In the genomic region with DNA sequence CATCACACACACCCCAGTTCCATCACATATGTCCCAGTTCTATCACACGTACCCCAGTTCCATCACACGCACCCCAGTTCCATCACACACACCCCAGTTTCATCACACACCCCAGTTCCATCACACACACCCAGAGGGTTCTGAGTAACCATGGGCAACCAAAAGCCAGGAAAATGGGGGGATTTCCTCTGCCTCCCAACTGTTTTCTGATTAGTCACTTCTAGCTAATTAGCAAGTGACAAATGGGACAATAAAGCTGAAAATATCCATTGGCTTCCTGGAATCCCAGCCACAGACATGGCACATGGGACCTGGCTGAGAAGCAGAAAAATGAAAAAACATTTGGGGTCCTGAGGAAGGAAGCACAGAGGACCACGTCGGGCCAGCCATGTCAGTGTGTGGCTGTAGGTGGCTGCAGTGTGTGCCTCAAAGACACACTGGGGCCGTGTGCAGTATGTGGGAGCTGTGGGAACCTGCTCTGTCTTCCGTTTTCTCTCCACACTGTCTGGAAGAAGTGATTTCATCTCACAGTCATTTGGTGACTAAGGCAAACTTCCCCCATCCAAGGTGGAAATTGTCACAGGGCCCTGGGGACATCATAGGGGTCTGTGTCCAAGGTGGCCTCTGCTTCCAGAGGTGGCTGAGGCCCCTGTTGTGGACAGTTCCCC, we compare ENCODE assay signal across 11 cellular contexts.
A peak's percentile ranks its signal among the peaks of the same experiment; 100 is the strongest.
DNase-seq lines count a peak whose midpoint lies in the region; ATAC-seq and TF ChIP-seq lines count a peak whose summit lies in the region.
"Had no signal": no experiment of that assay in that cellular context is flagged by ENCODE, and none has a peak within 500 bp of the region (broad histone marks: within the 10 kb centered on the region; RNA-seq: fewer than 3 reads in every experiment).

No MANE protein-coding gene starts in this region.

- ATAC-seq in HG03280 (IDR thresholded peaks at IDR 0.05; ENCODE audit: unreplicated experiment): no peak

- no peak overlapping the region for H3K4me3 Mint-ChIP-seq in chondrocyte (ENCODE audit: unreplicated experiment)
- H3K4me3 Mint-ChIP-seq: naive B cell had no signal

- POLR2A ChIA-PET in GM10248 (lab: Yijun Ruan, JAX): no interaction called here

- peaks cover 47 to 54% of the 10 kb centered on the region in 2 experiments for H3K4me1 ChIP-seq in neutrophil (ENCODE audit: control insufficient read depth in 1 of 2, insufficient read depth in 1 of 2, low read depth in 1 of 2, low read length in 1 of 2)

- peak overlapping the region; percentile 64 for H3K27ac ChIP-seq in neutrophil
- H3K27ac ChIP-seq: thoracic aorta had no signal

- H3K9me3 Mint-ChIP-seq in chondrocyte (ENCODE audit: low read depth): no peaks in the 10 kb centered on the region

- no peaks in the 10 kb centered on the region for H3K27me3 Mint-ChIP-seq in chondrocyte (ENCODE audit: low read depth)
- H3K27me3 Mint-ChIP-seq: naive B cell had no signal

- CTCF ChIA-PET in GM10248 (lab: Yijun Ruan, JAX): no interaction called here

- H3K4me1 Mint-ChIP-seq in chondrocyte (ENCODE audit: low read depth): peaks cover 39% of the 10 kb centered on the region

- H3K27me3 ChIP-seq in neutrophil: no peaks in the 10 kb centered on the region

- TF ChIP-seq CTCF in GM10248 (IDR thresholded peaks at IDR 0.05; ENCODE audit: control extremely low read depth, extremely low read depth, low read depth, missing control alignments) (no peak), NB4 (IDR thresholded peaks at IDR 0.05; ENCODE audit: low read depth, low read length) (no peak), chondrocyte (IDR thresholded peaks at IDR 0.05) (no peak), neutrophil (IDR thresholded peaks at IDR 0.05) (no peak)

- no peaks in the 10 kb centered on the region for H3K9me3 ChIP-seq in neutrophil
- H3K9me3 ChIP-seq: thoracic aorta had no signal

- TF ChIP-seq POLR2A in NB4 (IDR thresholded peaks at IDR 0.05; ENCODE audit: extremely low read depth, insufficient read length): no peak

- DNase-seq in GM10248 (ENCODE audit: extremely low spot score) (peak; percentile 71), NB4 (ENCODE audit: low read depth) (peak; percentile 49), chondrocyte (ENCODE audit: low spot score) (no peak), iPS-NIHi7 (ENCODE audit: extremely low spot score) (no peak), pons (ENCODE audit: low spot score) (no peak)
- no peak for DNase-seq in central memory CD4-positive, alpha-beta T cell
- DNase-seq: naive B cell, NCI-H69 had no signal

- H3K36me3 Mint-ChIP-seq in chondrocyte (ENCODE audit: low read depth): no peaks in the 10 kb centered on the region

- H3K36me3 ChIP-seq in neutrophil: peaks cover 8% of the 10 kb centered on the region
- H3K36me3 ChIP-seq: thoracic aorta had no signal

- H3K4me3 ChIP-seq in NB4 (ENCODE audit: low read depth, low read length): no peak overlapping the region
- H3K4me3 ChIP-seq in neutrophil (ENCODE audit: low read depth in 1 of 2, low read length in 1 of 2): no peak overlapping the region
- H3K4me3 ChIP-seq: thoracic aorta had no signal

- peak overlapping the region; percentile 85 for H3K27ac Mint-ChIP-seq in chondrocyte (ENCODE audit: unreplicated experiment)

Comparison
In these comparisons a context has a peak if more than half of its experiments do, and no peak if none do; other contexts are left out.
1. DNase-seq: peak in GM10248 (single experiment) and NB4 (single experiment); none in chondrocyte (single experiment), iPS-NIHi7 (single experiment), pons (single experiment) and central memory CD4-positive, alpha-beta T cell (single experiment).